14 cellular contexts compared by ENCODE assay signal in genomic region chr11:71889181-71889872, GRCh38. TPM values are rescaled to one million over a fixed set of nuclear protein-coding genes. Genes with fewer than 3 reads are reported as not detected.
DNase-seq lines count a peak whose midpoint lies in the region; ATAC-seq and TF ChIP-seq lines count a peak whose summit lies in the region.
"Not testable (repeated sequence)": the region's sequence is repeated elsewhere in the genome, so short reads cannot be mapped to it uniquely, and the experiment has no call there.
"Had no signal": no experiment of that assay in that cellular context is flagged by ENCODE, and none has a peak within 500 bp of the region (broad histone marks: within the 10 kb centered on the region; RNA-seq: fewer than 3 reads in every experiment).

No MANE protein-coding gene starts in this region.

- not testable (repeated sequence) for H3K36me3 ChIP-seq in Caco-2 (ENCODE audit: control insufficient read depth, insufficient read depth, low read length); endodermal cell (ENCODE audit: control insufficient read depth, insufficient read depth, low read length); trophoblast cell (ENCODE audit: control insufficient read depth in 1 of 2, insufficient read depth in 2 of 2, low read length in 2 of 2)

- H3K9ac ChIP-seq in endodermal cell (ENCODE audit: extremely low read depth, low read length, poor library complexity, severe bottlenecking); trophoblast cell (ENCODE audit: low read length): not testable (repeated sequence)

- not testable (repeated sequence) for H3K9me3 ChIP-seq in Caco-2; endodermal cell (ENCODE audit: control insufficient read depth, low read length); trophoblast cell (ENCODE audit: insufficient read depth, low read depth, low read length)

- H2AFZ ChIP-seq in trophoblast cell (ENCODE audit: insufficient read depth, low read length, poor library complexity): not testable (repeated sequence)

- not testable (repeated sequence) for H3K4me2 ChIP-seq in trophoblast cell (ENCODE audit: low read length)

- peaks cover 28% of the 10 kb centered on the region for H3K4me1 ChIP-seq in Caco-2
- not testable (repeated sequence) for H3K4me1 ChIP-seq in endodermal cell (ENCODE audit: control insufficient read depth, insufficient read depth, low read length); trophoblast cell (ENCODE audit: control insufficient read depth in 1 of 2, insufficient read depth in 2 of 2, low read length in 2 of 2)

- POLR2A ChIA-PET in Caco-2 (lab: Charles Lee): not testable (repeated sequence)

- not testable (repeated sequence) for H2BK12ac ChIP-seq in trophoblast cell (ENCODE audit: low read length)

- not testable (repeated sequence) for TF ChIP-seq CTCF in Caco-2 (IDR thresholded peaks at IDR 0.05; ENCODE audit: insufficient read depth in 1 of 2, low read depth in 1 of 2, low read length in 1 of 2, severe bottlenecking in 1 of 2, unreplicated experiment in 1 of 2); endodermal cell (conservative IDR thresholded peaks at IDR 0.05)

- not testable (repeated sequence) for TF ChIP-seq EP300 in Ishikawa (IDR thresholded peaks at IDR 0.05; ENCODE audit: borderline replicate concordance)

- H3K18ac ChIP-seq in trophoblast cell (ENCODE audit: low read length): not testable (repeated sequence)

- DNase-seq in Caco-2: peak; percentile 69 to 72
- DNase-seq in ELF-1 (ENCODE audit: low read depth, low spot score): peak; percentile 60
- DNase-seq in NCI-H526 (lab: John Stamatoyannopoulos, UW): peak; percentile 14 to 39
- DNase-seq in endodermal cell: peak; percentile 43
- peak; percentile 15 for DNase-seq in left kidney (ENCODE audit: low read depth, low spot score)
- peak; percentile 56 to 74 for DNase-seq in trophoblast cell

- not testable (repeated sequence) for H3K79me1 ChIP-seq in trophoblast cell (ENCODE audit: low read length)

- H3K27me3 Mint-ChIP-seq in Caco-2 (ENCODE audit: insufficient read depth, unreplicated experiment); activated T-helper 17 cell treated with anti-CD3 and anti-CD28 coated beads, Interleukin-2, amount 50 U/mL, for 72 hours; endodermal cell (ENCODE audit: insufficient read depth): not testable (repeated sequence)

- peak overlapping the region; percentile 11 for H4K91ac ChIP-seq in trophoblast cell (ENCODE audit: low read depth, low read length)

- not testable (repeated sequence) for H2AK5ac ChIP-seq in trophoblast cell (ENCODE audit: low read length)

- peak overlapping the region; percentile 37 for H2BK120ac ChIP-seq in trophoblast cell (ENCODE audit: insufficient read depth, low read length, poor library complexity)

- CTCF ChIA-PET in Caco-2 (lab: Charles Lee): not testable (repeated sequence)

- H3K14ac ChIP-seq in trophoblast cell (ENCODE audit: low read length): peak overlapping the region; percentile 8

- WGBS in endodermal cell (ENCODE audit: insufficient coverage in 1 of 2, insufficient read length in 1 of 2), 2 experiments: 92 to 97% methylated on average over 10 to 13 of the region's 14 CpGs
- no CpG with 5 or more reads among the region's 14 CpGs for WGBS in trophoblast cell (ENCODE audit: extremely low coverage, insufficient coverage, insufficient read length)

- not testable (repeated sequence) for H4K12ac ChIP-seq in trophoblast cell (ENCODE audit: low read depth, low read length)

- not testable (repeated sequence) for H2BK5ac ChIP-seq in trophoblast cell (ENCODE audit: low read depth, low read length, poor library complexity)

- ATAC-seq in activated T-helper 17 cell treated with anti-CD3 and anti-CD28 coated beads, Interleukin-2, amount 50 U/mL, for 72 hours (replicated peaks): not testable (repeated sequence)

- H3K27me3 ChIP-seq in Caco-2 (replicated peaks; ENCODE audit: control insufficient read depth, insufficient read depth, low read length); endodermal cell (ENCODE audit: control insufficient read depth, insufficient read depth, low read length, poor library complexity, severe bottlenecking); trophoblast cell (ENCODE audit: insufficient read depth, low read length): not testable (repeated sequence)

- H3K27ac ChIP-seq in endodermal cell (ENCODE audit: low read depth, low read length); trophoblast cell (ENCODE audit: low read depth, low read length): not testable (repeated sequence)

- not testable (repeated sequence) for TF ChIP-seq RAD21 in Ishikawa (IDR thresholded peaks at IDR 0.05; ENCODE audit: low read depth)

- intact Hi-C loops in Caco-2 (cut with micrococcal nuclease; ENCODE audit: unreplicated experiment): loop anchor here (2.0 kb wide), 1 partner anchor 21 kb away; no protein-coding TSS in a partner anchor

- H3K27ac Mint-ChIP-seq in Caco-2 (ENCODE audit: unreplicated experiment): peak overlapping the region; percentile 19
- peak overlapping the region; percentile 36 for H3K27ac Mint-ChIP-seq in activated T-helper 17 cell treated with anti-CD3 and anti-CD28 coated beads, Interleukin-2, amount 50 U/mL, for 72 hours
- H3K27ac Mint-ChIP-seq in endodermal cell: not testable (repeated sequence)

- H3K9me3 Mint-ChIP-seq in Caco-2 (ENCODE audit: unreplicated experiment); activated T-helper 17 cell treated with anti-CD3 and anti-CD28 coated beads, Interleukin-2, amount 50 U/mL, for 72 hours; endodermal cell: not testable (repeated sequence)

- not testable (repeated sequence) for H3K23ac ChIP-seq in trophoblast cell (ENCODE audit: low read length)

- H3K79me2 ChIP-seq in trophoblast cell (ENCODE audit: control insufficient read depth, insufficient read depth, low read length, poor library complexity): not testable (repeated sequence)

- not testable (repeated sequence) for H3K4ac ChIP-seq in trophoblast cell (ENCODE audit: low read depth, low read length)

- H3K36me3 Mint-ChIP-seq in Caco-2 (ENCODE audit: insufficient read depth, unreplicated experiment); activated T-helper 17 cell treated with anti-CD3 and anti-CD28 coated beads, Interleukin-2, amount 50 U/mL, for 72 hours (ENCODE audit: low read depth); endodermal cell (ENCODE audit: low read depth): not testable (repeated sequence)

- BruUV-seq in Caco-2 (replicated peaks; lab: Mats Ljungman, UMichigan): not testable (repeated sequence)

- H3K4me3 Mint-ChIP-seq in Caco-2 (ENCODE audit: unreplicated experiment); activated T-helper 17 cell treated with anti-CD3 and anti-CD28 coated beads, Interleukin-2, amount 50 U/mL, for 72 hours; endodermal cell: not testable (repeated sequence)

- H4K8ac ChIP-seq in trophoblast cell (ENCODE audit: low read depth, low read length): not testable (repeated sequence)

- peaks cover 26% of the 10 kb centered on the region for H3K4me1 Mint-ChIP-seq in Caco-2 (ENCODE audit: low read depth, unreplicated experiment)
- not testable (repeated sequence) for H3K4me1 Mint-ChIP-seq in activated T-helper 17 cell treated with anti-CD3 and anti-CD28 coated beads, Interleukin-2, amount 50 U/mL, for 72 hours; endodermal cell

- not testable (repeated sequence) for H3K4me3 ChIP-seq in Caco-2 (ENCODE audit: low read depth, low read length); endodermal cell (ENCODE audit: low read length); trophoblast cell (ENCODE audit: low read depth, low read length)

TF ChIP-seq in Ishikawa, 13 proteins besides CTCF, POLR2A, EP300 and RAD21:
- 0 out of 2 replicates have a peak, but pooled peaks have one; percentile 42 for TF ChIP-seq YY1 (IDR thresholded peaks at IDR 0.05; ENCODE audit: low read depth)
- TF ChIP-seq MAX (IDR thresholded peaks at IDR 0.05): peak; percentile 95

RNA-seq across cellular contexts. Expression of gene DEFB131B, which starts 11.1 kb away (rescaled TPM):
- total RNA-seq in Caco-2 (2022) (not detected in 2 replicates), endodermal cell (not detected)
- not detected for total RNA-seq in activated T-helper 17 cell treated with anti-CD3 and anti-CD28 coated beads, Interleukin-2, amount 50 U/mL, for 72 hours
- not detected for polyA plus RNA-seq in endodermal cell (2013, experiment 1 of 2)
- not detected for polyA plus RNA-seq in endodermal cell (2013, experiment 2 of 2)
- polyA plus RNA-seq in trophoblast cell (2013): not detected in 2 replicates
- total RNA-seq: CD4-positive, alpha-beta T cell; GM23248; H7; HFFc6 had no signal
- polyA plus RNA-seq: A549, BJ, GM23248 had no signal

RNA-seq across cellular contexts. Expression of gene XNDC1N, which starts 39.1 kb away (rescaled TPM):
- total RNA-seq in Caco-2 (2022) (25.5 and 32.1 TPM in 2 replicates), endodermal cell (10 to 100 TPM; 11.4 to 15.2 TPM)
- 10 to 100 TPM; 13.9 to 16.6 TPM for total RNA-seq in activated T-helper 17 cell treated with anti-CD3 and anti-CD28 coated beads, Interleukin-2, amount 50 U/mL, for 72 hours
- 7.3 TPM for polyA plus RNA-seq in endodermal cell (2013, experiment 1 of 2)
- polyA plus RNA-seq in endodermal cell (2013, experiment 2 of 2): 7.4 TPM
- polyA plus RNA-seq in trophoblast cell (2013): 2.2 and 2.3 TPM in 2 replicates

RNA-seq across cellular contexts. Expression of gene RNF121, which starts 39.5 kb away (rescaled TPM):
- total RNA-seq in Caco-2 (2022): 146 and 153 TPM in 2 replicates
- total RNA-seq in activated T-helper 17 cell treated with anti-CD3 and anti-CD28 coated beads, Interleukin-2, amount 50 U/mL, for 72 hours: 10 to 100 TPM; 45.8 to 55.5 TPM
- 10 to 100 TPM; 50.9 to 52.2 TPM for total RNA-seq in endodermal cell
- 37.7 TPM for polyA plus RNA-seq in endodermal cell (2013, experiment 1 of 2)
- 31.3 TPM for polyA plus RNA-seq in endodermal cell (2013, experiment 2 of 2)
- polyA plus RNA-seq in trophoblast cell (2013): 28.0 and 29.3 TPM in 2 replicates

RNA-seq across cellular contexts. Expression of gene DEFB108B, which starts 56.3 kb away (rescaled TPM):
- total RNA-seq in Caco-2 (2022) (not detected in 2 replicates), endodermal cell (not detected)
- total RNA-seq in activated T-helper 17 cell treated with anti-CD3 and anti-CD28 coated beads, Interleukin-2, amount 50 U/mL, for 72 hours: not detected
- not detected for polyA plus RNA-seq in endodermal cell (2013, experiment 1 of 2)
- not detected for polyA plus RNA-seq in endodermal cell (2013, experiment 2 of 2)
- not detected in 2 replicates for polyA plus RNA-seq in trophoblast cell (2013)
- total RNA-seq: CD4-positive, alpha-beta T cell; GM23248; H7; HFFc6 had no signal
- polyA plus RNA-seq: A549, BJ, GM23248 had no signal

Comparison
In these comparisons a context has a peak if more than half of its experiments do, and no peak if none do; other contexts are left out.
1. DNase-seq: peak in every context shown above with its lines; median percentile 70 in Caco-2; 65 in trophoblast cell; 60 in ELF-1; 43 in endodermal cell; 26 in NCI-H526; 15 in left kidney.